In the genomic region with DNA sequence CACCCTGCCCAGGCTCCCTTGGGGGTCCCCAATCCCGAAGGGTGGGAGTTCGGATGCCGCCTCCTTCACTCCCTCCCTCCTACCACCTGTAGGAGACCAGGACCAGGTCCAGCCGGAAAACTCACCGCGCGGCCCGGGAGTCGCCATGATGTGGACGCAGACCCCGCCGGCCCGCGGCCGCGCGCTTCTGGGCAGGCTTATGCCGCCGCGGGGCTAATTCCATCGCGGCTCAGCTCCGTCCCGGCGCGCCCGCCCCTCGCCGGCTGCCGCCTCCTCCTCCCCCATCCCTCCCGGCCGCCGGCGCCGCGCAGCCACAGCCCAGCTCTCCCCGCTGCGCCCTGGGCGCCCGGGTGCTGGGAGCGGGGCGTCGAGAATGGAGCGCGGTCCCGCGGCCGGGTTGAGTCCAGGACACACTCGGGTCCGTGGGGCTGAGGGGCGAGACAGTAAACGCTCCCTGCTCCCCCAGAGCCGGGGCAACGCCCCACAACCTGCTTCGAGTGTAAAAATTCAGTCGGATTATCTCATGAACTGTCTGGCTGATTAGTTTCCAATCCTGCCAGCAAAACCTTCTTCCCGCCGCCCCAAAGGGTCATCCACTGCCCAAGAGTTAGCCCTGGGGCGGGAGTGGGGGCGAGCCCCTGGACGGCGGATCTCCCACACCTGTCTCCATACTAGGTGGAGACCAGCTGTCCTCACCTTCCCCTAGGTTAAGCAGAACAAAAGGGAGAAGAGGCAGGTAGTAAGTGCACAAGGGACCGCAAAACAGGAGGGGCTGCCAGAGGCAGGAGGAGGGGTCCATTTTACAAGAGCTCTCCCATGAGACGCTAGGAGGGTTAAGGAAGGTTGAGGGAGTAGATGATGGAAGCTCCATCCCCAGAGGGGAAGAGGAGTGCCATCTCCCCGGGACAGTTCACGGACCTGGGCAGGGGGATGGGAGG, we compare ENCODE assay signal across 1 cellular context.
TF ChIP-seq lines count a peak whose summit lies in the region.

A gene (minus strand): TSS at position 189 of the 938 bp plus-strand sequence. CDS start 42 bp downstream, at position 147.

TF ChIP-seq in GM12878, 131 proteins besides CTCF, POLR2A, EP300 and RAD21:
- TF ChIP-seq NR2F1 (conservative IDR thresholded peaks at IDR 0.05) (no peak), CREB1 (IDR thresholded peaks at IDR 0.05; ENCODE audit: low read depth) (no peak), SUZ12 (IDR thresholded peaks at IDR 0.05; ENCODE audit: unreplicated experiment) (peak; percentile 41)
- TF ChIP-seq, protein P1, sequence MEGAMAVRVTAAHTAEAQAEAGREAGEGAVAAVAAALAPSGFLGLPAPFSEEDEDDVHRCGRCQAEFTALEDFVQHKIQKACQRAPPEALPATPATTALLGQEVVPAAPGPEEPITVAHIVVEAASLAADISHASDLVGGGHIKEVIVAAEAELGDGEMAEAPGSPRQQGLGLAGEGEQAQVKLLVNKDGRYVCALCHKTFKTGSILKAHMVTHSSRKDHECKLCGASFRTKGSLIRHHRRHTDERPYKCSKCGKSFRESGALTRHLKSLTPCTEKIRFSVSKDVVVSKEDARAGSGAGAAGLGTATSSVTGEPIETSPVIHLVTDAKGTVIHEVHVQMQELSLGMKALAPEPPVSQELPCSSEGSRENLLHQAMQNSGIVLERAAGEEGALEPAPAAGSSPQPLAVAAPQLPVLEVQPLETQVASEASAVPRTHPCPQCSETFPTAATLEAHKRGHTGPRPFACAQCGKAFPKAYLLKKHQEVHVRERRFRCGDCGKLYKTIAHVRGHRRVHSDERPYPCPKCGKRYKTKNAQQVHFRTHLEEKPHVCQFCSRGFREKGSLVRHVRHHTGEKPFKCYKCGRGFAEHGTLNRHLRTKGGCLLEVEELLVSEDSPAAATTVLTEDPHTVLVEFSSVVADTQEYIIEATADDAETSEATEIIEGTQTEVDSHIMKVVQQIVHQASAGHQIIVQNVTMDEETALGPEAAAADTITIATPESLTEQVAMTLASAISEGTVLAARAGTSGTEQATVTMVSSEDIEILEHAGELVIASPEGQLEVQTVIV (IDR thresholded peaks at IDR 0.05; ENCODE audit: borderline replicate concordance, partially characterized antibody) = no peak
